26 cellular contexts compared by ENCODE assay signal in genomic region chr1:8447616-8448150, GRCh38.
"Had no signal": no experiment of that assay in that cellular context is flagged by ENCODE, and none has a peak within 500 bp of the region (broad histone marks: within the 10 kb centered on the region; RNA-seq: fewer than 3 reads in every experiment).

No MANE protein-coding gene starts in this region.

- H3K9me3 ChIP-seq: breast epithelium, esophagus squamous epithelium, gastroesophageal sphincter, pancreas, right atrium auricular region, suprapubic skin had no signal

- ATAC-seq: activated naive CD8-positive, alpha-beta T cell treated with anti-CD3 and anti-CD28 coated beads, Interleukin-2, amount 50 U/mL, for 24 hours; activated T-helper 17 cell treated with anti-CD3 and anti-CD28 coated beads, Interleukin-2, amount 50 U/mL, for 72 hours; gastroesophageal sphincter; naive thymus-derived CD8-positive, alpha-beta T cell; T-cell had no signal

- H3K9me3 Mint-ChIP-seq: activated CD4-positive, alpha-beta memory T cell treated with anti-CD3 and anti-CD28 coated beads for 36 hours; activated T-cell treated with anti-CD3 and anti-CD28 coated beads, Interleukin-2, amount 50 U/mL, for 24 hours; activated T-helper 17 cell treated with anti-CD3 and anti-CD28 coated beads, Interleukin-2, amount 50 U/mL, for 72 hours; neural crest cell had no signal

- H3K4me1 ChIP-seq: breast epithelium, pancreas, tibial artery had no signal

- H3K4me3 Mint-ChIP-seq: activated CD4-positive, alpha-beta memory T cell treated with anti-CD3 and anti-CD28 coated beads for 36 hours; activated naive CD8-positive, alpha-beta T cell treated with anti-CD3 and anti-CD28 coated beads, Interleukin-2, amount 50 U/mL, for 24 hours; activated T-cell treated with anti-CD3 and anti-CD28 coated beads, Interleukin-2, amount 50 U/mL, for 24 hours; neural crest cell; T-cell had no signal

- H3K4me3 ChIP-seq: breast epithelium, esophagus squamous epithelium, gastroesophageal sphincter, pancreas, right atrium auricular region, spleen, suprapubic skin, tibial artery had no signal

- H3K27me3 Mint-ChIP-seq: activated CD4-positive, alpha-beta memory T cell treated with anti-CD3 and anti-CD28 coated beads for 36 hours; activated naive CD8-positive, alpha-beta T cell treated with anti-CD3 and anti-CD28 coated beads, Interleukin-2, amount 50 U/mL, for 24 hours; activated T-cell treated with anti-CD3 and anti-CD28 coated beads, Interleukin-2, amount 50 U/mL, for 24 hours; activated T-helper 17 cell treated with anti-CD3 and anti-CD28 coated beads, Interleukin-2, amount 50 U/mL, for 72 hours; naive thymus-derived CD8-positive, alpha-beta T cell; T-cell had no signal

- H3K27me3 ChIP-seq: breast epithelium, esophagus squamous epithelium, gastroesophageal sphincter, pancreas, right atrium auricular region, spleen, suprapubic skin, tibial artery had no signal

- H3K36me3 ChIP-seq: breast epithelium, pancreas, right atrium auricular region, suprapubic skin, tibial artery had no signal

- DNase-seq: activated CD4-positive, alpha-beta memory T cell treated with anti-CD3 and anti-CD28 coated beads for 36 hours; activated CD4-positive, alpha-beta T cell treated with anti-CD3 and anti-CD28 coated beads for 4 hours; activated CD8-positive, alpha-beta memory T cell treated with anti-CD3 and anti-CD28 coated beads, Interleukin-2, amount 50 U/mL, for 48 hours; activated gamma-delta T cell treated with Interleukin-2 at 50 U/mL for 16 hours; activated naive CD4-positive, alpha-beta T cell treated with anti-CD3 and anti-CD28 coated beads, Interleukin-2, amount 50 U/mL, for 16 hours; activated naive CD8-positive, alpha-beta T cell treated with anti-CD3 and anti-CD28 coated beads, Interleukin-2, amount 50 U/mL, for 24 hours; activated T-cell treated with anti-CD3 and anti-CD28 coated beads, Interleukin-2, amount 50 U/mL, for 24 hours; dermis blood vessel endothelial cell; effector CD4-positive, alpha-beta T cell; esophagus squamous epithelium; hippocampal formation; immature natural killer cell; kidney; naive thymus-derived CD8-positive, alpha-beta T cell; nucleus accumbens; pancreas; spleen; stimulated activated naive CD4-positive, alpha-beta T cell; T-cell; tibial artery had no signal

- H3K27ac Mint-ChIP-seq: activated CD4-positive, alpha-beta memory T cell treated with anti-CD3 and anti-CD28 coated beads for 36 hours; activated T-cell treated with anti-CD3 and anti-CD28 coated beads, Interleukin-2, amount 50 U/mL, for 24 hours; immature natural killer cell; T-cell had no signal

- H3K27ac ChIP-seq: pancreas, right atrium auricular region had no signal
